Comparison of ENCODE assay signal across 24 cellular contexts in the genomic region with DNA sequence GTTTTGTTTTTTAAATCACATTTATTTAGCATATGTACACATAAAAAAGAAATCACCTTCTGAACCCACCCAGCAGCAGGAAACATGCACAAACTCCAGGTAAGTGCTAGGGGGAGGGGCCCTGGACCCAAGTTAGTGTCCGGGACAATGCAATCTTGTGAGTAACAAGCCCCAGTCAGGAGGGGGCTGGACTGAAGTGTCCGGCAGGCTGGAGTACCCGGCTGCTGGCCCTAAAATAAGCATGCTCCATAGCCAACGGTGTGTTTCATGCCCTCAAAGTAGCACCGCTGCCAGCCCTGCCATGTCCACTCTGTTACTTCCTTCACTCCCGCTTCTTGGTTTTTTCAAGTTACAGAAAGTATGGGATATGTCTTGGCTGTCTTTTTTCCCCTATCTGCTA.
DNase-seq lines count a peak whose midpoint lies in the region; ATAC-seq and TF ChIP-seq lines count a peak whose summit lies in the region.
"Had no signal": no experiment of that assay in that cellular context is flagged by ENCODE, and none has a peak within 500 bp of the region (broad histone marks: within the 10 kb centered on the region; RNA-seq: fewer than 3 reads in every experiment).

No MANE protein-coding gene starts in this region.

- H3K9me3 ChIP-seq in Panc1 (ENCODE audit: control insufficient read depth, insufficient read depth, low read depth, low read length) (no peaks in the 10 kb centered on the region), neural progenitor cell (ENCODE audit: low read depth) (no peaks in the 10 kb centered on the region)
- H3K9me3 ChIP-seq: BE2C, BLaER1 had no signal

- H3K4me2 ChIP-seq in GM23338, result no peak overlapping the region
- no peak overlapping the region for H3K4me2 ChIP-seq in neural progenitor cell
- H3K4me2 ChIP-seq: BLaER1 had no signal

- H3K4me1 Mint-ChIP-seq in GM23338, result peaks cover 6% of the 10 kb centered on the region; the same call in 1 of the 3 replicates
- no peaks in the 10 kb centered on the region for H3K4me1 Mint-ChIP-seq in neural progenitor cell
- H3K4me1 Mint-ChIP-seq: CD14-positive monocyte; CD8-positive, alpha-beta memory T cell had no signal

- H3K27me3 Mint-ChIP-seq in GM23338 (ENCODE audit: insufficient read depth, low read depth, poor library complexity) (no peaks in the 10 kb centered on the region), neural progenitor cell (ENCODE audit: insufficient read depth, low read depth) (no peaks in the 10 kb centered on the region)
- H3K27me3 Mint-ChIP-seq: CD4-positive, alpha-beta memory T cell; CD4-positive, CD25-positive, alpha-beta regulatory T cell; CD8-positive, alpha-beta memory T cell had no signal

- H2AFZ ChIP-seq in GM23338 (no peak overlapping the region), neural progenitor cell (replicated peaks) (no peak overlapping the region)

- intact Hi-C loops in Panc1 (cut with micrococcal nuclease; ENCODE audit: unreplicated experiment), result no loop called here

- POLR2A ChIA-PET in Panc1 (lab: Charles Lee), result no interaction called here

- H3K27ac Mint-ChIP-seq in GM23338 (0 out of 2 replicates have a peak overlapping the region, but pooled peaks have one; percentile 8), neural progenitor cell (no peak overlapping the region)

- BruUV-seq in Panc1 (replicated peaks; lab: Mats Ljungman, UMichigan), result no TSS peak

- ATAC-seq in GM23338 (no peak), Panc1 (0 out of 2 replicates have a peak, but pooled peaks have one; percentile 30), left lobe of liver (peak; percentile 25), GM18502 (IDR thresholded peaks at IDR 0.05; ENCODE audit: poor library complexity, unreplicated experiment) (no peak)
- ATAC-seq: GM12878 had no signal

- peaks cover 7% of the 10 kb centered on the region; the same call in 1 of the 2 replicates for H3K4me1 ChIP-seq in GM23338 (ENCODE audit: insufficient read depth)
- no peaks in the 10 kb centered on the region for H3K4me1 ChIP-seq in Panc1 (ENCODE audit: control insufficient read depth, insufficient read depth, low read length)
- H3K4me1 ChIP-seq in neural progenitor cell, result peaks cover 8% of the 10 kb centered on the region
- H3K4me1 ChIP-seq: BE2C, BLaER1 had no signal

- no peaks in the 10 kb centered on the region for H3K9me3 Mint-ChIP-seq in GM23338
- no peaks in the 10 kb centered on the region for H3K9me3 Mint-ChIP-seq in neural progenitor cell
- H3K9me3 Mint-ChIP-seq: CD14-positive monocyte; CD4-positive, alpha-beta memory T cell; CD4-positive, CD25-positive, alpha-beta regulatory T cell; CD8-positive, alpha-beta memory T cell had no signal

- no peaks in the 10 kb centered on the region for H3F3A ChIP-seq in GM23338 (replicated peaks; ENCODE audit: low read depth)
- peaks cover 21% of the 10 kb centered on the region for H3F3A ChIP-seq in neural progenitor cell (ENCODE audit: low read depth)

- TF ChIP-seq CTCF in GM23338 (conservative IDR thresholded peaks at IDR 0.05; ENCODE audit: low read depth in 2 of 2) (no peak), Panc1 (IDR thresholded peaks at IDR 0.05) (no peak), neural progenitor cell (IDR thresholded peaks at IDR 0.05) (no peak)

- H3K79me2 ChIP-seq in GM23338 (replicated peaks; ENCODE audit: insufficient read depth), result no peaks in the 10 kb centered on the region
- peaks cover 4% of the 10 kb centered on the region for H3K79me2 ChIP-seq in neural progenitor cell (ENCODE audit: low read depth)

- no peaks in the 10 kb centered on the region for H3K9me2 ChIP-seq in GM23338 (ENCODE audit: insufficient read depth)

- H3K36me3 ChIP-seq in GM23338 (ENCODE audit: insufficient read depth) (peaks cover 10% of the 10 kb centered on the region), Panc1 (ENCODE audit: control insufficient read depth, insufficient read depth, low read length) (peaks cover 16% of the 10 kb centered on the region; the same call in 1 of the 2 replicates), neural progenitor cell (peaks cover 25% of the 10 kb centered on the region)

- no peak overlapping the region for H3K4me3 Mint-ChIP-seq in GM23338
- no peak overlapping the region for H3K4me3 Mint-ChIP-seq in neural progenitor cell
- H3K4me3 Mint-ChIP-seq: CD14-positive monocyte; CD4-positive, CD25-positive, alpha-beta regulatory T cell; CD8-positive, alpha-beta memory T cell had no signal

- in situ Hi-C loops in Panc1 (cut with HindIII; ENCODE audit: low pct_unique_long_range_greater_than_20kb, low sequenced_read_pairs), result no loop called here

- H3K4me3 ChIP-seq in GM23338 (no peak overlapping the region), Panc1 (ENCODE audit: low read depth in 2 of 2, low read length in 2 of 2) (no peak overlapping the region), neural progenitor cell (no peak overlapping the region)
- H3K4me3 ChIP-seq: BLaER1, GM12878 had no signal

- H4K20me1 ChIP-seq in GM23338 (replicated peaks; ENCODE audit: insufficient read depth) (no peaks in the 10 kb centered on the region), neural progenitor cell (ENCODE audit: low read depth) (peaks cover 4% of the 10 kb centered on the region)
- H4K20me1 ChIP-seq: BLaER1 had no signal

- DNase-seq in GM23338 (ENCODE audit: low spot score), result no peak
- DNase-seq in Panc1 (ENCODE audit: low read depth, low spot score), result no peak
- DNase-seq in left lobe of liver (ENCODE audit: low spot score), result no peak
- DNase-seq in neural progenitor cell (ENCODE audit: low spot score), result no peak
- no peak for DNase-seq in anterior cingulate cortex (lab: John Stamatoyannopoulos, UW)
- DNase-seq: 8988T; ACHN; BE2C; C1 segment of cervical spinal cord; CD4-positive, alpha-beta memory T cell; CD4-positive, CD25-positive, alpha-beta regulatory T cell; CD8-positive, alpha-beta memory T cell; COR-L47; DMS 273 treated with DMSO at 0.1 percent for 48 hours; DMS153; DMS53; DMS79; DND-41; EL; GDM1 had no signal

- H3K27ac ChIP-seq in GM23338 (ENCODE audit: low read depth) (no peak overlapping the region), Panc1 (ENCODE audit: low read length) (no peak overlapping the region), neural progenitor cell (no peak overlapping the region)
- H3K27ac ChIP-seq: BLaER1 had no signal

- no peak overlapping the region for H3K9ac ChIP-seq in neural progenitor cell
- H3K9ac ChIP-seq: BLaER1 had no signal

- H3K27me3 ChIP-seq in GM23338 (ENCODE audit: insufficient read depth), result no peaks in the 10 kb centered on the region
- no peaks in the 10 kb centered on the region for H3K27me3 ChIP-seq in Panc1 (ENCODE audit: control insufficient read depth, insufficient read depth, low read length)
- no peaks in the 10 kb centered on the region for H3K27me3 ChIP-seq in neural progenitor cell
- H3K27me3 ChIP-seq: BE2C, BLaER1 had no signal

- H3K36me3 Mint-ChIP-seq in GM23338 (ENCODE audit: low read depth) (peaks cover 9% of the 10 kb centered on the region), neural progenitor cell (peaks cover 18% of the 10 kb centered on the region)

- CTCF ChIA-PET in Panc1 (lab: Charles Lee), result no interaction called here

TF ChIP-seq in GM23338, 12 proteins besides CTCF, POLR2A, EP300 and RAD21 (continues in another document):
- TF ChIP-seq POLR2AphosphoS5 (IDR thresholded peaks at IDR 0.05; ENCODE audit: low read depth) (no peak), STAT1 (IDR thresholded peaks at IDR 0.05; ENCODE audit: unreplicated experiment) (no peak), ZNF331 (CRISPR knock-in tag; IDR thresholded peaks at IDR 0.05; ENCODE audit: low read depth) (no peak), CREB1 (CRISPR knock-in tag; IDR thresholded peaks at IDR 0.05; ENCODE audit: low read depth) (no peak)

Comparison
In these comparisons a context has a peak if more than half of its experiments do, and no peak if none do; other contexts are left out.
1. ATAC-seq: peak in Panc1 (single experiment) and left lobe of liver (single experiment); none in GM23338 (single experiment) and GM18502 (single experiment).